In the genomic region with DNA sequence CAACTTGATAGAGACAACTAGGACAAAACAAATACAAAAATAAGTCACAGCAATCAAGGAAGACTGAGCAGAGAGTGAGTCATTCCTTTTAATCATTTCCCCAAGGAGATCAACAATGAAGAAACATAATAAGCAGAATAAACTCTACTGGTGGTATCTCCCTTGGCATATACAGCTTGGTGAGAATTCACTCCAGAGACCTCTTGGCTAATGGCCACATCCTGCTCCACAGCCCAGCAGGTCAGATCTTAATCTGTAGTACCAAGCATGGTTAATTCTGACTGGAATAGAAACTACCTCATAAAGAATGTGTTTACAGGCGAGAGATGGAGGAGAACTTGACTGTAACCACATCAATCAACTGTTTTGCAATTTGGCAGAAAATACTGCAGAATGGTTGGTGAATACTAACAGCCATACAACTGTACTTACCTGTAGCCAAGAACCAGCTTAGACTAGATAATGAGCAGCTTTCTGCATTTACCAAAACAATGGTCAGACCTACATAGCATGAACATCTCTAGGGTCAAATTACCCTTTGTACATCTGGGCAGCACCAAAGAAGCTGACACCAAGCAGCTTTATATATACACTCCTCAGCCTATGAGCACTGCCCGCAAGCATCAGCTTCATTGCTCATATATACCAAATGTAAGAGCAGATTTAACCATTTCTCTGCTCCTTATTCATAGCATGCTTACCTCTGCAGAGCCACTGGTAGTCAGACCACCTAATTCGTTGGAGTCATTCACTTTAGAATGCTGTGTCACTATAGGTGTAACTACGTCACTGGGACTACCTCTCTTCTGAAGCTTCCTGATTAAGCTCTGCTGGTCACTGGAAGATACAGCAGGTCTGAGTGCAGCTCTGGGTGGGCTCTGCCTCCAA, we compare ENCODE assay signal across 8 cellular contexts. TPM values are rescaled to one million over a fixed set of nuclear protein-coding genes. Genes with fewer than 3 reads are reported as not detected.
DNase-seq lines count a peak whose midpoint lies in the region; ATAC-seq and TF ChIP-seq lines count a peak whose summit lies in the region.

No MANE protein-coding gene starts in this region.

- peaks cover 3% of the 10 kb centered on the region for H3K27me3 Mint-ChIP-seq in brain

- H3K79me2 ChIP-seq in SK-N-SH (ENCODE audit: insufficient read depth), result peaks cover 35% of the 10 kb centered on the region; the same call in 1 of the 2 replicates

- H3K9me3 Mint-ChIP-seq in brain, result no peaks in the 10 kb centered on the region

- no peak for TF ChIP-seq RAD21 in SK-N-SH (IDR thresholded peaks at IDR 0.05; ENCODE audit: low read length)

- H3K4me1 ChIP-seq in SK-N-SH (ENCODE audit: control insufficient read depth in 1 of 2, insufficient read depth in 2 of 2, low read depth in 1 of 2, low read length in 1 of 2) (peaks cover 17 to 31% of the 10 kb centered on the region in 2 experiments; a peak in 3 of 4 replicates), aorta (ENCODE audit: control insufficient read depth in 1 of 2, insufficient read depth in 2 of 2, low read length in 2 of 2) (peaks cover 0 to 8% of the 10 kb centered on the region in 2 donors)

- H2AFZ ChIP-seq in SK-N-SH (ENCODE audit: low read depth), result no peak overlapping the region

- DNase-seq in GM12864 (ENCODE audit: low read depth) (peak; percentile 36), SK-N-SH (peak; percentile 39), myocyte (ENCODE audit: low read depth) (peak; percentile 79), aorta (no peak), SHP77 treated with DMSO at 0.1 percent for 48 hours (lab: John Stamatoyannopoulos, UW) (no peak)

- no peak; a peak in 1 of 4 replicates for TF ChIP-seq EP300 in SK-N-SH (IDR thresholded peaks at IDR 0.05; ENCODE audit: borderline replicate concordance in 1 of 2, low read depth in 1 of 2, low read length in 1 of 2)

- ATAC-seq in HG02852 (IDR thresholded peaks at IDR 0.05; ENCODE audit: unreplicated experiment) (peak; percentile 64), aorta (ENCODE audit: low FRiP score) (no peak), HG03439 (IDR thresholded peaks at IDR 0.05; ENCODE audit: unreplicated experiment) (no peak)

- H3K9me3 ChIP-seq in SK-N-SH (no peaks in the 10 kb centered on the region), aorta (ENCODE audit: control insufficient read depth, low read length) (no peaks in the 10 kb centered on the region)

- peaks cover 0 to 15% of the 10 kb centered on the region in 2 experiments for H3K36me3 ChIP-seq in SK-N-SH (replicated peaks in 1 of 2; ENCODE audit: control insufficient read depth in 1 of 2, insufficient read depth in 2 of 2, low read length in 1 of 2)
- H3K36me3 ChIP-seq in aorta (ENCODE audit: control insufficient read depth in 1 of 2, insufficient read depth in 2 of 2, low read length in 1 of 2), result peaks cover 0 to 2% of the 10 kb centered on the region in 2 donors

- H3K27me3 ChIP-seq in SK-N-SH (ENCODE audit: insufficient read depth) (no peaks in the 10 kb centered on the region), aorta (ENCODE audit: control insufficient read depth in 1 of 2, insufficient read depth in 2 of 2, low read length in 1 of 2) (no peaks in the 10 kb centered on the region)

- H3K36me3 Mint-ChIP-seq in brain, result peaks cover 44% of the 10 kb centered on the region

- peak overlapping the region in 3 of 5 experiments; percentile 13 to 15 (median 15) for H3K27ac Mint-ChIP-seq in brain

- H3K4me3 Mint-ChIP-seq in brain, result no peak overlapping the region

- peak overlapping the region; percentile 38; the same call in 1 of the 2 replicates for H3K4me2 ChIP-seq in SK-N-SH

- intact Hi-C loops in aorta (cut with DNase I), result no loop called here

- H3K27ac ChIP-seq in SK-N-SH (ENCODE audit: low read depth in 2 of 2, low read length in 1 of 2) (peak overlapping the region; percentile 58 to 65; a peak in 3 of 4 replicates), aorta (ENCODE audit: low read depth in 1 of 2, low read length in 2 of 2) (no peak overlapping the region)

- POLR2A ChIA-PET in SK-N-SH (lab: Yijun Ruan, JAX), result interaction anchor here (1.0 kb wide), 1 partner anchor 51 kb away, joined by 3 read pairs; a partner anchor contains a TSS

- peaks cover 25% of the 10 kb centered on the region for H3K4me1 Mint-ChIP-seq in brain

- WGBS in SK-N-SH (ENCODE audit: low lambda C conversion rate), result 66% methylated on average over 4 of the region's 4 CpGs
- WGBS in aorta, 2 donors, result 68 to 71% methylated on average over 4 of the region's 4 CpGs

- CTCF ChIA-PET in SK-N-SH (lab: Yijun Ruan, JAX), result interaction anchor here (1.2 to 1.3 kb wide), 2 partner anchors 30 to 55 kb away, joined by 3 to 4 read pairs; no protein-coding TSS in a partner anchor

- H4K20me1 ChIP-seq in SK-N-SH (ENCODE audit: insufficient read depth), result peaks cover 12% of the 10 kb centered on the region

- H3F3A ChIP-seq in SK-N-SH (replicated peaks; ENCODE audit: insufficient read depth), result peaks cover 8% of the 10 kb centered on the region

- H3K4me3 ChIP-seq in GM12864 (ENCODE audit: low read depth, low read length) (no peak overlapping the region), SK-N-SH (ENCODE audit: low read depth in 2 of 2, low read length in 1 of 2) (no peak overlapping the region), aorta (ENCODE audit: low read length in 2 of 2) (no peak overlapping the region)

- no peak overlapping the region for H3K9ac ChIP-seq in SK-N-SH

- TF ChIP-seq CTCF in GM12864 (IDR thresholded peaks at IDR 0.05; ENCODE audit: low read depth, low read length, missing control alignments) (peak; percentile 12), SK-N-SH (IDR thresholded peaks at IDR 0.05) (no peak), brain (conservative IDR thresholded peaks at IDR 0.05) (no peak)

- no peaks in the 10 kb centered on the region for H3K9me2 ChIP-seq in SK-N-SH

TF ChIP-seq in SK-N-SH, 30 proteins besides CTCF, POLR2A, EP300 and RAD21 (continues in another document):
- TF ChIP-seq TEAD4 (IDR thresholded peaks at IDR 0.05; ENCODE audit: borderline replicate concordance, insufficient read depth) (no peak; the same call in 1 of the 2 replicates), RCOR1 (IDR thresholded peaks at IDR 0.05; ENCODE audit: low read length) (0 out of 2 replicates have a peak, but pooled peaks have one; percentile 34), TCF12 (IDR thresholded peaks at IDR 0.05) (peak; percentile 70), JUND (IDR thresholded peaks at IDR 0.05) (peak; percentile 32; the same call in 1 of the 2 replicates), FOSL2 (IDR thresholded peaks at IDR 0.05; ENCODE audit: borderline replicate concordance, low read depth) (peak; percentile 63; the same call in 1 of the 2 replicates), YY1 (IDR thresholded peaks at IDR 0.05; ENCODE audit: low read depth) (no peak), MXI1 (IDR thresholded peaks at IDR 0.05; ENCODE audit: low read depth, low read length) (no peak), MEF2A (IDR thresholded peaks at IDR 0.05; ENCODE audit: borderline replicate concordance, low read depth) (no peak), SMC3 (IDR thresholded peaks at IDR 0.05; ENCODE audit: low read depth, low read length) (no peak), CHD2 (IDR thresholded peaks at IDR 0.05; ENCODE audit: low read length, partially characterized antibody) (no peak), ELF1 (IDR thresholded peaks at IDR 0.05) (no peak)
- TF ChIP-seq, protein P1, sequence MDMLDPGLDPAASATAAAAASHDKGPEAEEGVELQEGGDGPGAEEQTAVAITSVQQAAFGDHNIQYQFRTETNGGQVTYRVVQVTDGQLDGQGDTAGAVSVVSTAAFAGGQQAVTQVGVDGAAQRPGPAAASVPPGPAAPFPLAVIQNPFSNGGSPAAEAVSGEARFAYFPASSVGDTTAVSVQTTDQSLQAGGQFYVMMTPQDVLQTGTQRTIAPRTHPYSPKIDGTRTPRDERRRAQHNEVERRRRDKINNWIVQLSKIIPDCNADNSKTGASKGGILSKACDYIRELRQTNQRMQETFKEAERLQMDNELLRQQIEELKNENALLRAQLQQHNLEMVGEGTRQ (IDR thresholded peaks at IDR 0.05; ENCODE audit: borderline replicate concordance, low read depth, low read length), result no peak
- TF ChIP-seq, protein P2, sequence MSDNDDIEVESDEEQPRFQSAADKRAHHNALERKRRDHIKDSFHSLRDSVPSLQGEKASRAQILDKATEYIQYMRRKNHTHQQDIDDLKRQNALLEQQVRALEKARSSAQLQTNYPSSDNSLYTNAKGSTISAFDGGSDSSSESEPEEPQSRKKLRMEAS (IDR thresholded peaks at IDR 0.05; ENCODE audit: low read depth), result 0 out of 2 replicates have a peak, but pooled peaks have one; percentile 42
- TF ChIP-seq, protein P3, sequence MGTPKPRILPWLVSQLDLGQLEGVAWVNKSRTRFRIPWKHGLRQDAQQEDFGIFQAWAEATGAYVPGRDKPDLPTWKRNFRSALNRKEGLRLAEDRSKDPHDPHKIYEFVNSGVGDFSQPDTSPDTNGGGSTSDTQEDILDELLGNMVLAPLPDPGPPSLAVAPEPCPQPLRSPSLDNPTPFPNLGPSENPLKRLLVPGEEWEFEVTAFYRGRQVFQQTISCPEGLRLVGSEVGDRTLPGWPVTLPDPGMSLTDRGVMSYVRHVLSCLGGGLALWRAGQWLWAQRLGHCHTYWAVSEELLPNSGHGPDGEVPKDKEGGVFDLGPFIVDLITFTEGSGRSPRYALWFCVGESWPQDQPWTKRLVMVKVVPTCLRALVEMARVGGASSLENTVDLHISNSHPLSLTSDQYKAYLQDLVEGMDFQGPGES (IDR thresholded peaks at IDR 0.05; ENCODE audit: low read depth, low read length), result no peak

RNA-seq across cellular contexts. Expression of a gene that starts 51.0 kb away (rescaled TPM):
- 51.9 and 63.2 TPM in 2 replicates for polyA plus RNA-seq in SK-N-SH (2012; rRNA removed)
- 47.0 and 47.9 TPM in 2 replicates for polyA plus RNA-seq in SK-N-SH (2012; cell fraction: cytosol; rRNA removed)
- polyA plus RNA-seq in SK-N-SH (2012; cell fraction: nucleus; rRNA removed), result 92.9 and 108 TPM in 2 replicates
- polyA plus RNA-seq in brain (ENCODE audit: insufficient read depth, low read depth, low replicate concordance), result 42.9 TPM
- total RNA-seq in myocyte, result 81.1 and 81.3 TPM in 2 replicates
- 46.3 TPM for polyA plus RNA-seq in myocyte (2012)
- total RNA-seq in aorta, result 10 to 100 TPM; 46.0 to 58.6 TPM
- 10 to 100 TPM in 1 of 2 donors, 1 to 10 TPM in 1; 8.3 to 29.1 TPM for polyA plus RNA-seq in aorta

RNA-seq across cellular contexts. Expression of a gene that starts 51.4 kb away (rescaled TPM):
- polyA plus RNA-seq in SK-N-SH (2012; rRNA removed), result 34.6 and 38.3 TPM in 2 replicates
- 18.1 and 26.1 TPM in 2 replicates for polyA plus RNA-seq in SK-N-SH (2012; cell fraction: cytosol; rRNA removed)
- 46.6 and 59.5 TPM in 2 replicates for polyA plus RNA-seq in SK-N-SH (2012; cell fraction: nucleus; rRNA removed)
- 152 TPM for polyA plus RNA-seq in brain (ENCODE audit: insufficient read depth, low read depth, low replicate concordance)
- 44.1 and 58.6 TPM in 2 replicates for total RNA-seq in myocyte
- 69.7 TPM for polyA plus RNA-seq in myocyte (2012)
- 10 to 100 TPM; 20.4 to 21.7 TPM for total RNA-seq in aorta
- 10 to 100 TPM in 1 of 2 donors, 1 to 10 TPM in 1; 4.3 to 10.8 TPM for polyA plus RNA-seq in aorta

Comparison
In these comparisons a context has a peak if more than half of its experiments do, and no peak if none do; other contexts are left out.
1. DNase-seq: peak in GM12864 (single experiment), SK-N-SH (single experiment) and myocyte (single experiment); none in aorta (0 of 2) and SHP77 treated with DMSO at 0.1 percent for 48 hours (single experiment).
2. H3K27ac ChIP-seq: peak in SK-N-SH (2 of 2); none in aorta (0 of 2).